ENCODE assay signal across 9 cellular contexts in genomic region chr17:48579738-48580543, GRCh38. TPM values are rescaled to one million over a fixed set of nuclear protein-coding genes. Genes with fewer than 3 reads are reported as not detected.
DNase-seq lines count a peak whose midpoint lies in the region; ATAC-seq and TF ChIP-seq lines count a peak whose summit lies in the region.
"Had no signal": no experiment of that assay in that cellular context is flagged by ENCODE, and none has a peak within 500 bp of the region (broad histone marks: within the 10 kb centered on the region; RNA-seq: fewer than 3 reads in every experiment).

No MANE protein-coding gene starts in this region.

- H3K36me3 Mint-ChIP-seq in endothelial cell (ENCODE audit: low read depth, unreplicated experiment) (no peaks in the 10 kb centered on the region), neural crest cell (ENCODE audit: low read depth) (peaks cover 5% of the 10 kb centered on the region)

- peak; percentile 22 for DNase-seq in EH (ENCODE audit: low read depth)
- peak; percentile 32 for DNase-seq in NCI-H69 (lab: John Stamatoyannopoulos, UW)
- no peak for DNase-seq in endothelial cell (ENCODE audit: low spot score)
- DNase-seq in neural crest cell (ENCODE audit: low read depth, low spot score) = no peak
- no peak for DNase-seq in 8988T
- DNase-seq in MV-4-11 (lab: John Stamatoyannopoulos, UW) = no peak
- no peak for DNase-seq in left ventricle myocardium superior
- DNase-seq: WERI-Rb-1 had no signal

- intact Hi-C loops in left ventricle myocardium superior (cut with micrococcal nuclease) = no loop called here

- TF ChIP-seq CTCF in endothelial cell (IDR thresholded peaks at IDR 0.05; ENCODE audit: unreplicated experiment) = no peak
- no peak for TF ChIP-seq CTCF in neural crest cell (conservative IDR thresholded peaks at IDR 0.05)

- ATAC-seq in left ventricle myocardium superior = no peak
- no peak for ATAC-seq in GM21367 (IDR thresholded peaks at IDR 0.05; ENCODE audit: unreplicated experiment)

- H3K4me3 Mint-ChIP-seq in endothelial cell (ENCODE audit: unreplicated experiment) (peak overlapping the region; percentile 23), neural crest cell (peak overlapping the region; percentile 85)

- peaks cover 52% of the 10 kb centered on the region for H3K4me1 Mint-ChIP-seq in endothelial cell (ENCODE audit: unreplicated experiment)
- peaks cover 28% of the 10 kb centered on the region for H3K4me1 Mint-ChIP-seq in neural crest cell

- H3K27me3 Mint-ChIP-seq in endothelial cell (ENCODE audit: unreplicated experiment) (peaks cover 47% of the 10 kb centered on the region), neural crest cell (ENCODE audit: low read depth) (peaks cover 82% of the 10 kb centered on the region)

- H3K9me3 Mint-ChIP-seq in endothelial cell (ENCODE audit: unreplicated experiment) = no peaks in the 10 kb centered on the region
- no peaks in the 10 kb centered on the region for H3K9me3 Mint-ChIP-seq in neural crest cell

- H3K27ac Mint-ChIP-seq in endothelial cell (ENCODE audit: unreplicated experiment) = no peak overlapping the region
- H3K27ac Mint-ChIP-seq in neural crest cell (ENCODE audit: unreplicated experiment) = no peak overlapping the region

RNA-seq across cellular contexts. Expression of gene HOXB4, which starts 1.8 kb away (rescaled TPM):
- total RNA-seq in endothelial cell (ENCODE audit: unreplicated experiment) (6.5 TPM), neural crest cell (4.4 and 5.0 TPM in 2 replicates), left ventricle myocardium superior (0.79 TPM)

RNA-seq across cellular contexts. Expression of gene HOXB3, which starts 10.1 kb away (rescaled TPM):
- 17.7 TPM for total RNA-seq in endothelial cell (ENCODE audit: unreplicated experiment)
- 21.9 and 22.8 TPM in 2 replicates for total RNA-seq in neural crest cell
- total RNA-seq in left ventricle myocardium superior = 2.7 TPM

RNA-seq across cellular contexts. Expression of gene HOXB5, which starts 13.6 kb away (rescaled TPM):
- total RNA-seq in endothelial cell (ENCODE audit: unreplicated experiment) (0.59 TPM), neural crest cell (2.3 and 2.6 TPM in 2 replicates), left ventricle myocardium superior (not detected)

RNA-seq across cellular contexts. Expression of gene HOXB6, which starts 24.8 kb away (rescaled TPM):
- total RNA-seq in endothelial cell (ENCODE audit: unreplicated experiment) (1.9 TPM), neural crest cell (9.6 and 11.5 TPM in 2 replicates), left ventricle myocardium superior (0.20 TPM)

RNA-seq across cellular contexts. Expression of gene HOXB7, which starts 30.9 kb away (rescaled TPM):
- 3.6 TPM for total RNA-seq in endothelial cell (ENCODE audit: unreplicated experiment)
- total RNA-seq in neural crest cell = 8.5 and 11.4 TPM in 2 replicates
- 0.30 TPM for total RNA-seq in left ventricle myocardium superior

Comparison
In these comparisons a context has a peak if more than half of its experiments do, and no peak if none do; other contexts are left out.
1. DNase-seq: peak in EH (single experiment) and NCI-H69 (single experiment); none in endothelial cell (single experiment), neural crest cell (single experiment), 8988T (single experiment), MV-4-11 (single experiment) and left ventricle myocardium superior (single experiment).